In the genomic region with DNA sequence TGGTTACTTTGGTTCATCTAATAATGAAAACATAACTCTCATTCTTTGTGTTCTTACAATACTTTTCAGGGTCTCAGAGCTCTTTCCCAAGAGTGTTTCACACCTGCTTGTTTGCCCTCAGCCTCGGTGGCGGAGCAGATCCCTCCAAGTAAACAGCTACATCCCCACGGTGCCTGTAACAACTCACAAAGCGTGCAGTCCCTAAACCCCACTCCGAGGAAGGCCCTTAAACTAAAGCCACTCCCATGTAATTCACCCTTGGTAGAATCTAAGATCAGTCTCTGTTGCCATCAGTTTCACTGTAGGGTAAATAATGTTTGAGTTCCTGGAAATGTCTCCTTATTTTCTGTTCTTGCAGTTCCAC, we compare ENCODE assay signal across 25 cellular contexts.
"Had no signal": no experiment of that assay in that cellular context is flagged by ENCODE, and none has a peak within 500 bp of the region (broad histone marks: within the 10 kb centered on the region; RNA-seq: fewer than 3 reads in every experiment).

No MANE protein-coding gene starts in this region.

- H3K36me3 ChIP-seq: gastrocnemius medialis, heart right ventricle, prostate gland, right atrium auricular region, suprapubic skin, transverse colon had no signal

- ATAC-seq: activated T-cell treated with anti-CD3 and anti-CD28 coated beads, Interleukin-2, amount 50 U/mL, for 72 hours; gastrocnemius medialis; heart right ventricle; left ventricle myocardium superior; stimulated activated naive CD8-positive, alpha-beta T cell treated with anti-CD3 and anti-CD28 coated beads, Interleukin-15, amount 100 ng/mL, for 72 hours had no signal

- H3K9me3 ChIP-seq: gastrocnemius medialis, heart right ventricle, prostate gland, right atrium auricular region, suprapubic skin, transverse colon had no signal

- DNase-seq: activated CD4-positive, alpha-beta T cell treated with anti-CD3 and anti-CD28 coated beads for 1 hour; activated CD4-positive, alpha-beta T cell treated with anti-CD3 and anti-CD28 coated beads, Interleukin-2, amount 50 U/mL, for 4 hours; activated effector memory CD4-positive, alpha-beta T cell treated with anti-CD3 and anti-CD28 coated beads, Interleukin-2, amount 50 U/mL, for 16 hours; activated naive CD4-positive, alpha-beta T cell treated with anti-CD3 and anti-CD28 coated beads, Interleukin-2, amount 50 U/mL, for 16 hours; activated T-cell treated with anti-CD3 and anti-CD28 coated beads, Interleukin-2, amount 50 U/mL, for 72 hours; cerebellar nuclear complex; cortex of kidney; effector CD4-positive, alpha-beta T cell; gastrocnemius medialis; heart right ventricle; immature natural killer cell; kidney glomerular epithelial cell; left ventricle myocardium superior; mesenchymal stem cell; stimulated activated CD4-positive, alpha-beta T cell treated with anti-CD3 and anti-CD28 coated beads, Interleukin-15, amount 100 ng/mL, for 24 hours; stimulated activated CD4-positive, alpha-beta T cell treated with anti-CD3 and anti-CD28 coated beads, Interleukin-2, amount 100 ng/mL, for 48 hours; stimulated activated naive CD8-positive, alpha-beta T cell treated with anti-CD3 and anti-CD28 coated beads, Interleukin-15, amount 100 ng/mL, for 72 hours; T-helper 2 cell; transverse colon had no signal

- H3K27me3 ChIP-seq: right atrium auricular region, suprapubic skin had no signal

- H3K36me3 Mint-ChIP-seq: immature natural killer cell had no signal

- H3K27ac ChIP-seq: gastrocnemius medialis, heart right ventricle, right atrium auricular region, suprapubic skin, transverse colon, VCaP had no signal

- H3K27me3 Mint-ChIP-seq: stimulated activated naive CD8-positive, alpha-beta T cell treated with anti-CD3 and anti-CD28 coated beads, Interleukin-15, amount 100 ng/mL, for 72 hours had no signal

- H3K4me3 ChIP-seq: gastrocnemius medialis, heart right ventricle, prostate gland, right atrium auricular region, skin epidermis, suprapubic skin, transverse colon had no signal

- H3K27ac Mint-ChIP-seq: activated T-cell treated with anti-CD3 and anti-CD28 coated beads, Interleukin-2, amount 50 U/mL, for 72 hours; immature natural killer cell; nephron; stimulated activated naive CD8-positive, alpha-beta T cell treated with anti-CD3 and anti-CD28 coated beads, Interleukin-15, amount 100 ng/mL, for 72 hours had no signal

- H3K4me1 ChIP-seq: gastrocnemius medialis, heart right ventricle, right atrium auricular region, transverse colon had no signal

- H3K4me1 Mint-ChIP-seq: immature natural killer cell; stimulated activated naive CD8-positive, alpha-beta T cell treated with anti-CD3 and anti-CD28 coated beads, Interleukin-15, amount 100 ng/mL, for 72 hours had no signal

- H3K4me3 Mint-ChIP-seq: activated T-cell treated with anti-CD3 and anti-CD28 coated beads, Interleukin-2, amount 50 U/mL, for 72 hours; immature natural killer cell; nephron; stimulated activated naive CD8-positive, alpha-beta T cell treated with anti-CD3 and anti-CD28 coated beads, Interleukin-15, amount 100 ng/mL, for 72 hours had no signal
